Comparison of ENCODE assay signal across 1 cellular context in the genomic region with DNA sequence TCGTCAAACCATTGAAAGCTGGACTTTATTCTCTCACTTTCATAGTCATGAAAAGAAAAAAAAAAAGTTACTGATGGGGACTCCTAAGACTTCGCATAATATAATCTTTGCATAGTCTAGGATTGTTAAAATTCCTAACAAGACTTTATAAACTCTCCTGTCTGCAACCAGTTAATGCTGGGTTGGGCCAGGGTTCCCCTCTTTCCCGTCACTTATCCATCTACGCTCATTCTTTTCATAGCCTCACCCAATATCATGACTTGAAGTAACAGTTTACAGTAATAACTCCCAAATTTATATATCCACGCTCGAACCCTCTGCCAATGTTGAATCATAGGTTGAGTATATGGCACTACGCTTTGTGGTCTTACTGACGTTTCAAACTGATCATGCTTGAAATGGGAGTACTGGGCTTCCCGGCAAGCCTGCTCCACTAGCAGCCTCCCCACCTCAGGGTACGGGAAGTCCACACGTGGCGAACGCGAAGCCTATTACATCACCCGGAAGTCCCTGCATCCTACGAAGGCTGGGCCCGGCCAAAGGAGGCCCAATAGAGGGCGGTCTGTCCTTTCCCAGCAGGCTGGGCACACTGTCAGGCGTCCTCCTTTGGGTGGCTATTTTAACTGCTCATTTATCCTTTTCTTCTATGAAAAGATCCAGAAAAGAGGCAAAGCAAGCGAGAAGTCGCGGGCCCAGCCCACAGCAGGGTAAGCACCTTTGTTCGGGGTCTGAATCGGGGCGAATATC.
TF ChIP-seq lines count a peak whose summit lies in the region.

No MANE protein-coding gene starts in this region.

TF ChIP-seq in HEK293, 187 proteins besides CTCF, POLR2A, EP300 and RAD21 (continued from another document):
- no peak for TF ChIP-seq ZNF521 (tag by site-specific recombination; IDR thresholded peaks at IDR 0.05)
- no peak for TF ChIP-seq ZNF670 (tag by site-specific recombination; IDR thresholded peaks at IDR 0.05; ENCODE audit: low read depth)
- no peak for TF ChIP-seq SCRT1 (tag by site-specific recombination; IDR thresholded peaks at IDR 0.05; ENCODE audit: borderline replicate concordance)
- TF ChIP-seq, protein P1, sequence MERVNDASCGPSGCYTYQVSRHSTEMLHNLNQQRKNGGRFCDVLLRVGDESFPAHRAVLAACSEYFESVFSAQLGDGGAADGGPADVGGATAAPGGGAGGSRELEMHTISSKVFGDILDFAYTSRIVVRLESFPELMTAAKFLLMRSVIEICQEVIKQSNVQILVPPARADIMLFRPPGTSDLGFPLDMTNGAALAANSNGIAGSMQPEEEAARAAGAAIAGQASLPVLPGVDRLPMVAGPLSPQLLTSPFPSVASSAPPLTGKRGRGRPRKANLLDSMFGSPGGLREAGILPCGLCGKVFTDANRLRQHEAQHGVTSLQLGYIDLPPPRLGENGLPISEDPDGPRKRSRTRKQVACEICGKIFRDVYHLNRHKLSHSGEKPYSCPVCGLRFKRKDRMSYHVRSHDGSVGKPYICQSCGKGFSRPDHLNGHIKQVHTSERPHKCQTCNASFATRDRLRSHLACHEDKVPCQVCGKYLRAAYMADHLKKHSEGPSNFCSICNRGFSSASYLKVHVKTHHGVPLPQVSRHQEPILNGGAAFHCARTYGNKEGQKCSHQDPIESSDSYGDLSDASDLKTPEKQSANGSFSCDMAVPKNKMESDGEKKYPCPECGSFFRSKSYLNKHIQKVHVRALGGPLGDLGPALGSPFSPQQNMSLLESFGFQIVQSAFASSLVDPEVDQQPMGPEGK (tag by site-specific recombination; IDR thresholded peaks at IDR 0.05): no peak
- no peak for TF ChIP-seq ZNF433 (tag by site-specific recombination; IDR thresholded peaks at IDR 0.05; ENCODE audit: low read depth)
- TF ChIP-seq ZNF677 (tag by site-specific recombination; IDR thresholded peaks at IDR 0.05): no peak
- TF ChIP-seq, protein P2, sequence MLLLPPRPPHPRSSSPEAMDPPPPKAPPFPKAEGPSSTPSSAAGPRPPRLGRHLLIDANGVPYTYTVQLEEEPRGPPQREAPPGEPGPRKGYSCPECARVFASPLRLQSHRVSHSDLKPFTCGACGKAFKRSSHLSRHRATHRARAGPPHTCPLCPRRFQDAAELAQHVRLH (tag by site-specific recombination; IDR thresholded peaks at IDR 0.05): no peak; the same call in 1 of the 2 replicates
- no peak for TF ChIP-seq ZNF792 (tag by site-specific recombination; IDR thresholded peaks at IDR 0.05)
- TF ChIP-seq PBX3 (CRISPR knock-in tag; IDR thresholded peaks at IDR 0.05): no peak
- TF ChIP-seq ZNF777 (tag by site-specific recombination; IDR thresholded peaks at IDR 0.05; ENCODE audit: borderline replicate concordance): no peak
- TF ChIP-seq ZBTB21 (tag by site-specific recombination; IDR thresholded peaks at IDR 0.05): peak; percentile 13; the same call in 1 of the 2 replicates
- TF ChIP-seq SALL2 (tag by site-specific recombination; IDR thresholded peaks at IDR 0.05; ENCODE audit: borderline replicate concordance): no peak
- TF ChIP-seq ZNF140 (tag by site-specific recombination; IDR thresholded peaks at IDR 0.05): no peak
- TF ChIP-seq, protein P3, sequence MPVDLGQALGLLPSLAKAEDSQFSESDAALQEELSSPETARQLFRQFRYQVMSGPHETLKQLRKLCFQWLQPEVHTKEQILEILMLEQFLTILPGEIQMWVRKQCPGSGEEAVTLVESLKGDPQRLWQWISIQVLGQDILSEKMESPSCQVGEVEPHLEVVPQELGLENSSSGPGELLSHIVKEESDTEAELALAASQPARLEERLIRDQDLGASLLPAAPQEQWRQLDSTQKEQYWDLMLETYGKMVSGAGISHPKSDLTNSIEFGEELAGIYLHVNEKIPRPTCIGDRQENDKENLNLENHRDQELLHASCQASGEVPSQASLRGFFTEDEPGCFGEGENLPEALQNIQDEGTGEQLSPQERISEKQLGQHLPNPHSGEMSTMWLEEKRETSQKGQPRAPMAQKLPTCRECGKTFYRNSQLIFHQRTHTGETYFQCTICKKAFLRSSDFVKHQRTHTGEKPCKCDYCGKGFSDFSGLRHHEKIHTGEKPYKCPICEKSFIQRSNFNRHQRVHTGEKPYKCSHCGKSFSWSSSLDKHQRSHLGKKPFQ (tag by site-specific recombination; IDR thresholded peaks at IDR 0.05): no peak
- TF ChIP-seq ZNF776 (tag by site-specific recombination; IDR thresholded peaks at IDR 0.05; ENCODE audit: borderline replicate concordance): no peak
- no peak for TF ChIP-seq YY2 (tag by site-specific recombination; IDR thresholded peaks at IDR 0.05)
- no peak for TF ChIP-seq ZNF585B (tag by site-specific recombination; IDR thresholded peaks at IDR 0.05)
- no peak for TF ChIP-seq ZFHX2 (tag by site-specific recombination; conservative IDR thresholded peaks at IDR 0.05)
- no peak for TF ChIP-seq WT1 (tag by site-specific recombination; IDR thresholded peaks at IDR 0.05)
- no peak for TF ChIP-seq ZBTB7A (tag by site-specific recombination; IDR thresholded peaks at IDR 0.05; ENCODE audit: low read depth)
- no peak for TF ChIP-seq ZNF426 (tag by site-specific recombination; IDR thresholded peaks at IDR 0.05)
- TF ChIP-seq TCF7L2 (IDR thresholded peaks at IDR 0.05; ENCODE audit: borderline replicate concordance, low read depth, low read length): no peak
- no peak for TF ChIP-seq ZNF112 (tag by site-specific recombination; IDR thresholded peaks at IDR 0.05)
- TF ChIP-seq KLF7 (tag by site-specific recombination; IDR thresholded peaks at IDR 0.05; ENCODE audit: borderline replicate concordance): no peak
- peak; percentile 64 for TF ChIP-seq FEZF1 (tag by site-specific recombination; IDR thresholded peaks at IDR 0.05)
- no peak for TF ChIP-seq ZNF202 (tag by site-specific recombination; IDR thresholded peaks at IDR 0.05; ENCODE audit: borderline replicate concordance)
- TF ChIP-seq GLIS1 (tag by site-specific recombination; IDR thresholded peaks at IDR 0.05): 0 out of 2 replicates have a peak, but pooled peaks have one; percentile 17
- TF ChIP-seq IKZF3 (tag by site-specific recombination; IDR thresholded peaks at IDR 0.05): peak; percentile 44; the same call in 1 of the 2 replicates
- no peak for TF ChIP-seq MEIS1 (CRISPR knock-in tag; IDR thresholded peaks at IDR 0.05; ENCODE audit: borderline replicate concordance)
- TF ChIP-seq ZNF362 (tag by site-specific recombination; IDR thresholded peaks at IDR 0.05): no peak
- no peak for TF ChIP-seq ZNF23 (tag by site-specific recombination; IDR thresholded peaks at IDR 0.05; ENCODE audit: borderline replicate concordance)
- peak; percentile 62 for TF ChIP-seq ZEB2 (tag by site-specific recombination; IDR thresholded peaks at IDR 0.05)
- no peak for TF ChIP-seq ZIC2 (tag by site-specific recombination; IDR thresholded peaks at IDR 0.05)
- TF ChIP-seq ZNF707 (tag by site-specific recombination; IDR thresholded peaks at IDR 0.05): no peak
- TF ChIP-seq OVOL3 (tag by site-specific recombination; IDR thresholded peaks at IDR 0.05): no peak
- TF ChIP-seq, protein P4, sequence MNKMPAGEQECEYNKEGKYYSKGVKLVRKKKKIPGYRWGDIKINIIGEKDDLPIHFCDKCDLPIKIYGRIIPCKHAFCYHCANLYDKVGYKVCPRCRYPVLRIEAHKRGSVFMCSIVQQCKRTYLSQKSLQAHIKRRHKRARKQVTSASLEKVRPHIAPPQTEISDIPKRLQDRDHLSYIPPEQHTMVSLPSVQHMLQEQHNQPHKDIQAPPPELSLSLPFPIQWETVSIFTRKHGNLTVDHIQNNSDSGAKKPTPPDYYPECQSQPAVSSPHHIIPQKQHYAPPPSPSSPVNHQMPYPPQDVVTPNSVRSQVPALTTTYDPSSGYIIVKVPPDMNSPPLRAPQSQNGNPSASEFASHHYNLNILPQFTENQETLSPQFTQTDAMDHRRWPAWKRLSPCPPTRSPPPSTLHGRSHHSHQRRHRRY (tag by site-specific recombination; IDR thresholded peaks at IDR 0.05): no peak
TF ChIP-seq in HEK293: peak in this region for 30.
